ENCODE assay signal across 1 cellular context in genomic region chr5:142699105-142699720, GRCh38.
TF ChIP-seq lines count a peak whose summit lies in the region.

No MANE protein-coding gene starts in this region.

TF ChIP-seq in K562, 482 proteins besides CTCF, POLR2A, EP300 and RAD21 (continued from another document):
- TF ChIP-seq MNT (conservative IDR thresholded peaks at IDR 0.05), result no peak
- no peak for TF ChIP-seq CGGBP1 (CRISPR knock-in tag; IDR thresholded peaks at IDR 0.05)
- no peak for TF ChIP-seq ATF6 (CRISPR knock-in tag; IDR thresholded peaks at IDR 0.05)
- no peak for TF ChIP-seq HLTF (IDR thresholded peaks at IDR 0.05)
- no peak for TF ChIP-seq E2F4 (CRISPR knock-in tag; IDR thresholded peaks at IDR 0.05; ENCODE audit: low read depth)
- no peak for TF ChIP-seq CBFA2T2 (conservative IDR thresholded peaks at IDR 0.05)
- no peak for TF ChIP-seq CEBPB (tag; IDR thresholded peaks at IDR 0.05)
- TF ChIP-seq ZNF589 (CRISPR knock-in tag; IDR thresholded peaks at IDR 0.05; ENCODE audit: low read depth), result no peak
